8 cellular contexts compared by ENCODE assay signal in genomic region chr10:100373298-100374136, GRCh38. TPM values are rescaled to one million over a fixed set of nuclear protein-coding genes. Genes with fewer than 3 reads are reported as not detected.
DNase-seq lines count a peak whose midpoint lies in the region; ATAC-seq, FAIRE-seq and TF ChIP-seq lines count a peak whose summit lies in the region.

No MANE protein-coding gene starts in this region.

- H3K9ac ChIP-seq in keratinocyte (ENCODE audit: control insufficient read depth, extremely low read depth, insufficient read depth, low read length) = peak overlapping the region; percentile 99

- peak overlapping the region; percentile 91 for H3K4me2 ChIP-seq in keratinocyte (ENCODE audit: control insufficient read depth, extremely low read depth, insufficient read depth, low read depth, low read length)

- H3K36me3 ChIP-seq in keratinocyte (ENCODE audit: control insufficient read depth in 2 of 2, extremely low read depth in 1 of 2, insufficient read depth in 2 of 2, low read length in 2 of 2) = no peaks in the 10 kb centered on the region

- H2AFZ ChIP-seq in keratinocyte (ENCODE audit: control insufficient read depth, low read length) = no peak overlapping the region

- dilution Hi-C loops in keratinocyte (cut with MboI; ENCODE audit: extremely low pct_ligation_motif_present, low sequenced_read_pairs) = no loop called here

- ATAC-seq in GM19043 (IDR thresholded peaks at IDR 0.05; ENCODE audit: low read depth, unreplicated experiment) (peak; percentile 90), HG03342 (IDR thresholded peaks at IDR 0.05; ENCODE audit: unreplicated experiment) (peak; percentile 95)
- peak; percentile 84 to 87 for ATAC-seq in activated CD4-positive, CD25-positive, alpha-beta regulatory T cell treated with anti-CD3 and anti-CD28 coated beads, Interleukin-2, amount 50 U/mL, for 24 hours

- peaks cover 49% of the 10 kb centered on the region for H3K4me1 ChIP-seq in keratinocyte (ENCODE audit: control insufficient read depth, extremely low read depth, insufficient read depth, low read length)

- no peaks in the 10 kb centered on the region for H3K9me3 ChIP-seq in keratinocyte (ENCODE audit: control insufficient read depth, low read depth, low read length)

- TF ChIP-seq CTCF in keratinocyte (optimal IDR thresholded peaks at IDR 0.05 in 1 of 3, IDR thresholded peaks at IDR 0.05 in 1 of 3, conservative IDR thresholded peaks at IDR 0.05 in 1 of 3; ENCODE audit: extremely low read depth in 1 of 3, insufficient read depth in 2 of 3, low read length in 3 of 3) = no peak

- H3K27ac ChIP-seq in keratinocyte (ENCODE audit: control insufficient read depth, insufficient read depth, low read length) = peak overlapping the region; percentile 100

- H3K9me1 ChIP-seq in keratinocyte (ENCODE audit: control insufficient read depth, extremely low read depth, insufficient read depth, low read length) = no peaks in the 10 kb centered on the region

- no peaks in the 10 kb centered on the region for H3K27me3 ChIP-seq in keratinocyte (ENCODE audit: control insufficient read depth, extremely low read depth, insufficient read depth, low read length)

- DNase-seq in AML-193 (lab: John Stamatoyannopoulos, UW) (peak; percentile 86 to 89), NCI-H345 treated with DMSO at 0.1 percent for 48 hours (lab: John Stamatoyannopoulos, UW; ENCODE audit: unreplicated experiment) (peak; percentile 88), cerebellum (ENCODE audit: low spot score) (peak; percentile 95), keratinocyte (ENCODE audit: low read depth, low spot score) (peak; percentile 100)
- peak; percentile 89 to 93 (median 91) for DNase-seq in stimulated activated CD4-positive, alpha-beta T cell treated with anti-CD3 and anti-CD28 coated beads, Interleukin-12 subunit alpha, Interleukin-12 subunit beta, amount 100 ng/mL, for 48 hours (ENCODE audit: low read depth in 2 of 3, low spot score in 1 of 3)

- H3K79me2 ChIP-seq in keratinocyte (ENCODE audit: control insufficient read depth, insufficient read depth, low read length) = no peaks in the 10 kb centered on the region

- H3K4me3 ChIP-seq in keratinocyte (ENCODE audit: control insufficient read depth in 2 of 3, extremely low read depth in 1 of 3, insufficient read depth in 2 of 3, low read depth in 1 of 3, low read length in 3 of 3) = peak overlapping the region; percentile 45 to 78 (median 74)

- no peaks in the 10 kb centered on the region for H4K20me1 ChIP-seq in keratinocyte (ENCODE audit: control insufficient read depth, extremely low read depth, insufficient read depth, low read length)

- FAIRE-seq in keratinocyte (lab: Jason Lieb, UNC) = peak; percentile 86

RNA-seq across cellular contexts. Expression of gene SCD, which starts 26.5 kb away (rescaled TPM):
- 91.2 TPM for total RNA-seq in cerebellum
- 900 to 1,358 TPM (median 1,275 TPM) in 3 replicates for polyA plus RNA-seq in keratinocyte
- 125 TPM for polyA plus RNA-seq in keratinocyte (2011; ENCODE audit: low read depth)
- polyA plus RNA-seq in keratinocyte (2011; cell fraction: cytosol; rRNA removed) = 483 and 696 TPM in 2 replicates
- polyA plus RNA-seq in keratinocyte (2011; cell fraction: nucleus; rRNA removed) = 1,144 and 1,285 TPM in 2 replicates
- polyA plus RNA-seq in keratinocyte (2012; ENCODE audit: low replicate concordance) = 245 and 1,072 TPM in 2 replicates
- 1,352 to 1,647 TPM (median 1,438 TPM) in 3 replicates for polyA minus RNA-seq in keratinocyte
- 766 TPM for polyA minus RNA-seq in keratinocyte (2011; cell fraction: cytosol; rRNA and poly(A)+ RNA removed)
- polyA minus RNA-seq in keratinocyte (2011; cell fraction: nucleus; rRNA and poly(A)+ RNA removed) = 1,201 and 1,805 TPM in 2 replicates

RNA-seq across cellular contexts. Expression of gene PKD2L1, which starts 43.5 kb away (rescaled TPM):
- not detected for total RNA-seq in cerebellum
- polyA plus RNA-seq in keratinocyte = not detected in 3 replicates
- polyA plus RNA-seq in keratinocyte (2011; ENCODE audit: low read depth) = not detected
- not detected in 2 replicates for polyA plus RNA-seq in keratinocyte (2011; cell fraction: cytosol; rRNA removed)
- polyA plus RNA-seq in keratinocyte (2011; cell fraction: nucleus; rRNA removed) = 0.09 TPM in 1 of 2 replicates, not detected in the other
- 0.25 TPM in 1 of 2 replicates, not detected in the other for polyA plus RNA-seq in keratinocyte (2012; ENCODE audit: low replicate concordance)
- not detected in 3 replicates for polyA minus RNA-seq in keratinocyte
- not detected for polyA minus RNA-seq in keratinocyte (2011; cell fraction: cytosol; rRNA and poly(A)+ RNA removed)
- not detected in 2 replicates for polyA minus RNA-seq in keratinocyte (2011; cell fraction: nucleus; rRNA and poly(A)+ RNA removed)

Comparison
In these comparisons a context has a peak if more than half of its experiments do, and no peak if none do; other contexts are left out.
1. Peak in every context shown above with its lines: DNase-seq, ATAC-seq, H3K4me3 ChIP-seq and H3K27ac ChIP-seq.